23 cellular contexts compared by ENCODE assay signal in genomic region chr18:47321815-47322214, GRCh38.
DNase-seq lines count a peak whose midpoint lies in the region; ATAC-seq and TF ChIP-seq lines count a peak whose summit lies in the region.
"Had no signal": no experiment of that assay in that cellular context is flagged by ENCODE, and none has a peak within 500 bp of the region (broad histone marks: within the 10 kb centered on the region; RNA-seq: fewer than 3 reads in every experiment).

No MANE protein-coding gene starts in this region.

- no peak overlapping the region for H3K9ac ChIP-seq in OCI-LY3 (ENCODE audit: low read length)
- H3K9ac ChIP-seq: BLaER1 treated with 17β-estradiol and CSF1 and Interleukin-3, amounts not matched to agents 10 nM and 100 nM; GM23248 had no signal

- no peaks in the 10 kb centered on the region for H3K4me1 Mint-ChIP-seq in activated CD4-positive, alpha-beta T cell treated with anti-CD3 and anti-CD28 coated beads for 36 hours
- peaks cover 12% of the 10 kb centered on the region for H3K4me1 Mint-ChIP-seq in activated naive CD8-positive, alpha-beta T cell treated with anti-CD3 and anti-CD28 coated beads, Interleukin-2, amount 10 ng/mL, durations not matched to agents 7 days and 5 days
- peaks cover 1% of the 10 kb centered on the region for H3K4me1 Mint-ChIP-seq in activated naive CD8-positive, alpha-beta T cell treated with anti-CD3 and anti-CD28 coated beads for 36 hours
- H3K4me1 Mint-ChIP-seq: CD14-positive monocyte had no signal

- H3K4me3 Mint-ChIP-seq in activated CD4-positive, alpha-beta T cell treated with anti-CD3 and anti-CD28 coated beads for 36 hours, result no peak overlapping the region
- no peak overlapping the region for H3K4me3 Mint-ChIP-seq in activated naive CD8-positive, alpha-beta T cell treated with anti-CD3 and anti-CD28 coated beads, Interleukin-2, amount 10 ng/mL, durations not matched to agents 7 days and 5 days
- H3K4me3 Mint-ChIP-seq in activated naive CD8-positive, alpha-beta T cell treated with anti-CD3 and anti-CD28 coated beads for 36 hours, result no peak overlapping the region
- H3K4me3 Mint-ChIP-seq: CD14-positive monocyte; CD4-positive, alpha-beta T cell; CD8-positive, alpha-beta memory T cell had no signal

- H3K27ac Mint-ChIP-seq in activated CD4-positive, alpha-beta T cell treated with anti-CD3 and anti-CD28 coated beads for 36 hours, result no peak overlapping the region
- H3K27ac Mint-ChIP-seq in activated naive CD8-positive, alpha-beta T cell treated with anti-CD3 and anti-CD28 coated beads, Interleukin-2, amount 10 ng/mL, durations not matched to agents 7 days and 5 days, result no peak overlapping the region
- no peak overlapping the region for H3K27ac Mint-ChIP-seq in activated naive CD8-positive, alpha-beta T cell treated with anti-CD3 and anti-CD28 coated beads for 36 hours
- H3K27ac Mint-ChIP-seq: CD14-positive monocyte; CD4-positive, alpha-beta T cell; CD8-positive, alpha-beta memory T cell had no signal

- peak; percentile 23 for ATAC-seq in activated CD4-positive, alpha-beta T cell treated with anti-CD3 and anti-CD28 coated beads for 36 hours
- peak; percentile 52 for ATAC-seq in activated naive CD8-positive, alpha-beta T cell treated with anti-CD3 and anti-CD28 coated beads, Interleukin-2, amount 10 ng/mL, durations not matched to agents 7 days and 5 days (ENCODE audit: low read depth)
- ATAC-seq: GM12878 had no signal

- DNase-seq in activated CD4-positive, alpha-beta T cell treated with anti-CD3 and anti-CD28 coated beads for 36 hours, result no peak
- DNase-seq in activated CD4-positive, alpha-beta T cell treated with anti-CD3 and anti-CD28 coated beads for 4 hours, result no peak
- DNase-seq in activated naive CD8-positive, alpha-beta T cell treated with anti-CD3 and anti-CD28 coated beads, Interleukin-2, amount 10 ng/mL, durations not matched to agents 7 days and 5 days, result no peak
- no peak for DNase-seq in activated naive CD8-positive, alpha-beta T cell treated with anti-CD3 and anti-CD28 coated beads for 36 hours
- DNase-seq in Jurkat, Clone E6-1 (ENCODE audit: low read depth, low spot score), result peak; percentile 28
- DNase-seq in stimulated activated CD4-positive, alpha-beta T cell treated with anti-CD3 and anti-CD28 coated beads, Interleukin-12 subunit alpha, Interleukin-12 subunit beta, amount 100 ng/mL, for 4 hours, result no peak
- no peak for DNase-seq in RWPE1 (ENCODE audit: low spot score)
- DNase-seq: AML-193; BE2C; CD4-positive, alpha-beta T cell; CD8-positive, alpha-beta memory T cell; DMS 273 treated with DMSO at 0.1 percent for 48 hours; DMS79; EL; GDM1; GM23248; H7; HCEC 1CT had no signal

- H3K27me3 ChIP-seq in OCI-LY3 (ENCODE audit: low read depth, low read length), result peaks cover 38% of the 10 kb centered on the region
- H3K27me3 ChIP-seq: BE2C; BLaER1 treated with 17β-estradiol and CSF1 and Interleukin-3, amounts not matched to agents 10 nM and 100 nM had no signal

- H3K9me3 Mint-ChIP-seq in activated CD4-positive, alpha-beta T cell treated with anti-CD3 and anti-CD28 coated beads for 36 hours (ENCODE audit: low read depth), result no peaks in the 10 kb centered on the region
- H3K9me3 Mint-ChIP-seq in activated naive CD8-positive, alpha-beta T cell treated with anti-CD3 and anti-CD28 coated beads, Interleukin-2, amount 10 ng/mL, durations not matched to agents 7 days and 5 days, result peaks cover 4% of the 10 kb centered on the region
- H3K9me3 Mint-ChIP-seq in activated naive CD8-positive, alpha-beta T cell treated with anti-CD3 and anti-CD28 coated beads for 36 hours, result no peaks in the 10 kb centered on the region
- H3K9me3 Mint-ChIP-seq: CD4-positive, alpha-beta T cell; CD8-positive, alpha-beta memory T cell had no signal

- H4K20me1 ChIP-seq in OCI-LY3 (ENCODE audit: insufficient read depth, low read length), result no peaks in the 10 kb centered on the region
- H4K20me1 ChIP-seq: BLaER1 treated with 17β-estradiol and CSF1 and Interleukin-3, amounts not matched to agents 10 nM and 100 nM had no signal

- H3K79me2 ChIP-seq in OCI-LY3 (ENCODE audit: low read length), result no peaks in the 10 kb centered on the region

- no peak overlapping the region for H3K4me3 ChIP-seq in Jurkat, Clone E6-1 (ENCODE audit: low read length)
- no peak overlapping the region for H3K4me3 ChIP-seq in OCI-LY3 (ENCODE audit: low read length)
- H3K4me3 ChIP-seq: BLaER1 treated with 17β-estradiol and CSF1 and Interleukin-3, amounts not matched to agents 10 nM and 100 nM; GM12878; GM23248 had no signal

- peak overlapping the region; percentile 25; the same call in 1 of the 2 replicates for H2AFZ ChIP-seq in OCI-LY3 (ENCODE audit: low read depth, low read length)
- H2AFZ ChIP-seq: GM23248 had no signal

- H3K27ac ChIP-seq in OCI-LY3 (ENCODE audit: low read length) (no peak overlapping the region), RWPE1 (no peak overlapping the region)
- H3K27ac ChIP-seq: 22Rv1; BLaER1 treated with 17β-estradiol and CSF1 and Interleukin-3, amounts not matched to agents 10 nM and 100 nM; GM23248 had no signal

- no peaks in the 10 kb centered on the region for H3K4me1 ChIP-seq in OCI-LY3 (ENCODE audit: low read length)
- H3K4me1 ChIP-seq: BE2C had no signal

- H3K27me3 Mint-ChIP-seq in activated CD4-positive, alpha-beta T cell treated with anti-CD3 and anti-CD28 coated beads for 36 hours, result peaks cover 9% of the 10 kb centered on the region
- H3K27me3 Mint-ChIP-seq in activated naive CD8-positive, alpha-beta T cell treated with anti-CD3 and anti-CD28 coated beads, Interleukin-2, amount 10 ng/mL, durations not matched to agents 7 days and 5 days, result peaks cover 10% of the 10 kb centered on the region
- no peaks in the 10 kb centered on the region for H3K27me3 Mint-ChIP-seq in activated naive CD8-positive, alpha-beta T cell treated with anti-CD3 and anti-CD28 coated beads for 36 hours

- H3K4me2 ChIP-seq in OCI-LY3 (ENCODE audit: low read length), result no peak overlapping the region

- POLR2A ChIA-PET in activated CD4-positive, alpha-beta T cell treated with anti-CD3 and anti-CD28 coated beads for 36 hours (lab: Charles Lee), result no interaction called here
- POLR2A ChIA-PET in activated naive CD8-positive, alpha-beta T cell treated with anti-CD3 and anti-CD28 coated beads, Interleukin-2, amount 10 ng/mL, durations not matched to agents 7 days and 5 days (lab: Charles Lee), result no interaction called here
- POLR2A ChIA-PET in RWPE1 (lab: Yijun Ruan, JAX; ENCODE audit: low non-redundant PET), result no interaction called here

- intact Hi-C loops in activated CD4-positive, alpha-beta T cell treated with anti-CD3 and anti-CD28 coated beads for 36 hours (cut with DNase I, micrococcal nuclease), result loop anchor here in 1 of 2 experiments (10.0 kb wide), 1 partner anchor 543 kb away; no protein-coding TSS in a partner anchor

- TF ChIP-seq CTCF in OCI-LY3 (IDR thresholded peaks at IDR 0.05; ENCODE audit: low read depth, low read length) (no peak), RWPE1 (conservative IDR thresholded peaks at IDR 0.05; ENCODE audit: low read depth) (no peak)

- no peaks in the 10 kb centered on the region for H3K9me3 ChIP-seq in OCI-LY3 (ENCODE audit: insufficient read depth, low read length)
- H3K9me3 ChIP-seq: BE2C; BLaER1 treated with 17β-estradiol and CSF1 and Interleukin-3, amounts not matched to agents 10 nM and 100 nM had no signal

- H3K36me3 Mint-ChIP-seq in activated CD4-positive, alpha-beta T cell treated with anti-CD3 and anti-CD28 coated beads for 36 hours (ENCODE audit: low read depth), result no peaks in the 10 kb centered on the region
- H3K36me3 Mint-ChIP-seq in activated naive CD8-positive, alpha-beta T cell treated with anti-CD3 and anti-CD28 coated beads, Interleukin-2, amount 10 ng/mL, durations not matched to agents 7 days and 5 days, result no peaks in the 10 kb centered on the region
- H3K36me3 Mint-ChIP-seq in activated naive CD8-positive, alpha-beta T cell treated with anti-CD3 and anti-CD28 coated beads for 36 hours, result no peaks in the 10 kb centered on the region
- H3K36me3 Mint-ChIP-seq: CD14-positive monocyte; CD8-positive, alpha-beta memory T cell had no signal

- CTCF ChIA-PET in activated CD4-positive, alpha-beta T cell treated with anti-CD3 and anti-CD28 coated beads for 36 hours (lab: Charles Lee), result no interaction called here
- CTCF ChIA-PET in RWPE1 (lab: Yijun Ruan, JAX), result no interaction called here

- no peaks in the 10 kb centered on the region for H3K36me3 ChIP-seq in OCI-LY3 (replicated peaks; ENCODE audit: low read depth, low read length)
- H3K36me3 ChIP-seq: BE2C; BLaER1 treated with 17β-estradiol and CSF1 and Interleukin-3, amounts not matched to agents 10 nM and 100 nM had no signal
